Comparison of ENCODE assay signal across 1 cellular context in the genomic region with DNA sequence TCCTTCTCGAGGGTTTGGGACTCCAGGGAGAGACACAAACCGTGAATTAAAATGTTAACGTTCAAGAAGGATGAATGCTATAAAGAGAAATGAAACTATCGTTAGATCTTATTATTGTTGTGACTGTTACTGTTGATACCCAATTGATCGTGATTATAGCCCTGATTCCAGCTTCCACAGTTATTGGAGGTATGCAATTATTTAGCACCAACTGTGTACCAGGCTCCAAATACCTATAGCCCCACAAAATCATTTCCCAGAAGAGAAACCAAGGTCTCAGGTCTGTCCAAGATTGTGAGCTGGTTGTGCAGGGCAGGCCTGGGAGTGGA.
TF ChIP-seq lines count a peak whose summit lies in the region.

No MANE protein-coding gene starts in this region.

TF ChIP-seq in liver, 16 proteins besides CTCF, POLR2A, EP300 and RAD21:
- TF ChIP-seq YY1 (IDR thresholded peaks at IDR 0.05) (no peak), EGR1 (IDR thresholded peaks at IDR 0.05; ENCODE audit: low read depth in 2 of 2) (no peak), FOXA2 (IDR thresholded peaks at IDR 0.05) (no peak), ATF3 (IDR thresholded peaks at IDR 0.05) (no peak), RXRA (IDR thresholded peaks at IDR 0.05) (no peak), REST (IDR thresholded peaks at IDR 0.05) (no peak), JUND (IDR thresholded peaks at IDR 0.05) (no peak), FOXA1 (IDR thresholded peaks at IDR 0.05) (no peak), HNF4A (conservative IDR thresholded peaks at IDR 0.05) (no peak), HNF4G (IDR thresholded peaks at IDR 0.05) (no peak), GABPA (IDR thresholded peaks at IDR 0.05 in 1 of 2, conservative IDR thresholded peaks at IDR 0.05 in 1 of 2) (no peak), MAX (IDR thresholded peaks at IDR 0.05) (no peak), NR2F2 (IDR thresholded peaks at IDR 0.05) (no peak), TAF1 (conservative IDR thresholded peaks at IDR 0.05) (no peak), SP1 (IDR thresholded peaks at IDR 0.05) (no peak)
- TF ChIP-seq, protein P1, sequence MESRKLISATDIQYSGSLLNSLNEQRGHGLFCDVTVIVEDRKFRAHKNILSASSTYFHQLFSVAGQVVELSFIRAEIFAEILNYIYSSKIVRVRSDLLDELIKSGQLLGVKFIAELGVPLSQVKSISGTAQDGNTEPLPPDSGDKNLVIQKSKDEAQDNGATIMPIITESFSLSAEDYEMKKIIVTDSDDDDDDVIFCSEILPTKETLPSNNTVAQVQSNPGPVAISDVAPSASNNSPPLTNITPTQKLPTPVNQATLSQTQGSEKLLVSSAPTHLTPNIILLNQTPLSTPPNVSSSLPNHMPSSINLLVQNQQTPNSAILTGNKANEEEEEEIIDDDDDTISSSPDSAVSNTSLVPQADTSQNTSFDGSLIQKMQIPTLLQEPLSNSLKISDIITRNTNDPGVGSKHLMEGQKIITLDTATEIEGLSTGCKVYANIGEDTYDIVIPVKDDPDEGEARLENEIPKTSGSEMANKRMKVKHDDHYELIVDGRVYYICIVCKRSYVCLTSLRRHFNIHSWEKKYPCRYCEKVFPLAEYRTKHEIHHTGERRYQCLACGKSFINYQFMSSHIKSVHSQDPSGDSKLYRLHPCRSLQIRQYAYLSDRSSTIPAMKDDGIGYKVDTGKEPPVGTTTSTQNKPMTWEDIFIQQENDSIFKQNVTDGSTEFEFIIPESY (IDR thresholded peaks at IDR 0.05), result no peak
TF ChIP-seq in liver: peak in this region for 0.
